In the genomic region with DNA sequence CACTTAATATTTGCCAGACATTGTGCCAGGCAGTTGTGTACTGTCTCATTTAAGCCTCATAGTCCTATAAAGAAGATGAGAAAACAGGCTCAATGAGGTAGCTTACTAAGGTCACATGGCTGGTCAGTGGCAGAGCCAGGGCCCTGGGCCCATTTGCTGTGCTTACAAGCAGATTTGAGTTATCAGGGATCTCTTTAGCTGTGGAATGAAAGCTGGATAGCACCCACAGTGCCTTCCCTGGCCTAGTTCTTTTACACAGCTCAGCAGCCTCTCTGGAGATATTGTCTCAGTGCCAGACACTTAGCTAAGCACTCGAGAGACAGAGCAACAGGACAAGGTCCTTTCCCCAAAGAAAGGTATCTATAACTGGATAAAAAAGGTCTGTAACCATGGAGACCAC, we compare ENCODE assay signal across 12 cellular contexts. TPM values are rescaled to one million over a fixed set of nuclear protein-coding genes. Genes with fewer than 3 reads are reported as not detected.
DNase-seq lines count a peak whose midpoint lies in the region; ATAC-seq and TF ChIP-seq lines count a peak whose summit lies in the region.
"Had no signal": no experiment of that assay in that cellular context is flagged by ENCODE, and none has a peak within 500 bp of the region (broad histone marks: within the 10 kb centered on the region; RNA-seq: fewer than 3 reads in every experiment).

No MANE protein-coding gene starts in this region.

- peaks cover 27% of the 10 kb centered on the region for H3K27me3 Mint-ChIP-seq in stimulated activated naive CD8-positive, alpha-beta T cell treated with anti-CD3 and anti-CD28 coated beads, Interleukin-15, amount 100 ng/mL, for 72 hours
- H3K27me3 Mint-ChIP-seq in activated naive CD8-positive, alpha-beta T cell treated with anti-CD3 and anti-CD28 coated beads, Interleukin-2, amount 50 U/mL, for 24 hours = peaks cover under 1% of the 10 kb centered on the region

- H3K9me3 Mint-ChIP-seq in stimulated activated naive CD8-positive, alpha-beta T cell treated with anti-CD3 and anti-CD28 coated beads, Interleukin-15, amount 100 ng/mL, for 72 hours = no peaks in the 10 kb centered on the region
- H3K9me3 Mint-ChIP-seq in activated naive CD8-positive, alpha-beta T cell treated with anti-CD3 and anti-CD28 coated beads, Interleukin-2, amount 50 U/mL, for 24 hours = no peaks in the 10 kb centered on the region
- H3K9me3 Mint-ChIP-seq: activated CD4-positive, alpha-beta memory T cell treated with anti-CD3 and anti-CD28 coated beads, Interleukin-2, amount 10 ng/mL, durations not matched to agents 7 days and 5 days had no signal

- H3K27ac ChIP-seq in lower lobe of right lung = no peak overlapping the region
- H3K27ac ChIP-seq: upper lobe of right lung had no signal

- H3K4me3 ChIP-seq in mucosa of descending colon = no peak overlapping the region
- H3K4me3 ChIP-seq in lower lobe of right lung = no peak overlapping the region

- H3K36me3 ChIP-seq in mucosa of descending colon (ENCODE audit: low read depth) (no peaks in the 10 kb centered on the region), lower lobe of right lung (peaks cover 8% of the 10 kb centered on the region)

- TF ChIP-seq CTCF in mucosa of descending colon (IDR thresholded peaks at IDR 0.05) = no peak
- no peak for TF ChIP-seq CTCF in lower lobe of right lung (IDR thresholded peaks at IDR 0.05)

- no peaks in the 10 kb centered on the region for H3K9me3 ChIP-seq in mucosa of descending colon
- H3K9me3 ChIP-seq in lower lobe of right lung = no peaks in the 10 kb centered on the region
- H3K9me3 ChIP-seq: upper lobe of right lung had no signal

- peak overlapping the region; percentile 33 to 93 for H3K4me3 Mint-ChIP-seq in stimulated activated naive CD8-positive, alpha-beta T cell treated with anti-CD3 and anti-CD28 coated beads, Interleukin-15, amount 100 ng/mL, for 72 hours
- H3K4me3 Mint-ChIP-seq in activated naive CD8-positive, alpha-beta T cell treated with anti-CD3 and anti-CD28 coated beads, Interleukin-2, amount 50 U/mL, for 24 hours = peak overlapping the region; percentile 43

- H3K4me1 ChIP-seq in mucosa of descending colon (ENCODE audit: low read depth) (peaks cover 10% of the 10 kb centered on the region), lower lobe of right lung (peaks cover 33% of the 10 kb centered on the region)

- H3K36me3 Mint-ChIP-seq in activated naive CD8-positive, alpha-beta T cell treated with anti-CD3 and anti-CD28 coated beads, Interleukin-2, amount 50 U/mL, for 24 hours (ENCODE audit: low read depth) = no peaks in the 10 kb centered on the region

- no peak for ATAC-seq in stimulated activated naive CD8-positive, alpha-beta T cell treated with anti-CD3 and anti-CD28 coated beads, Interleukin-15, amount 100 ng/mL, for 72 hours
- ATAC-seq in stimulated activated naive CD8-positive, alpha-beta T cell treated with anti-CD3 and anti-CD28 coated beads, Interleukin-15, Interleukin-2, amounts not matched to agents 100 U/mL and 50 U/mL, for 24 hours = no peak
- no peak for ATAC-seq in activated naive CD8-positive, alpha-beta T cell treated with anti-CD3 and anti-CD28 coated beads, Interleukin-2, amount 50 U/mL, for 24 hours
- no peak for ATAC-seq in mucosa of descending colon
- ATAC-seq in lower lobe of right lung = no peak
- ATAC-seq in SK-N-SH treated with all-trans-retinoic acid at 6 μM for 48 hours = no peak
- ATAC-seq: upper lobe of right lung had no signal

- intact Hi-C loops in mucosa of descending colon (cut with DNase I, micrococcal nuclease) = no loop called here
- intact Hi-C loops in lower lobe of right lung (cut with DNase I) = no loop called here

- no peaks in the 10 kb centered on the region for H3K27me3 ChIP-seq in lower lobe of right lung (ENCODE audit: low read depth)
- H3K27me3 ChIP-seq: upper lobe of right lung had no signal

- H3K4me1 Mint-ChIP-seq in stimulated activated naive CD8-positive, alpha-beta T cell treated with anti-CD3 and anti-CD28 coated beads, Interleukin-15, amount 100 ng/mL, for 72 hours = peaks cover 36% of the 10 kb centered on the region
- peaks cover 25% of the 10 kb centered on the region for H3K4me1 Mint-ChIP-seq in activated naive CD8-positive, alpha-beta T cell treated with anti-CD3 and anti-CD28 coated beads, Interleukin-2, amount 50 U/mL, for 24 hours

- H3K27ac Mint-ChIP-seq in stimulated activated naive CD8-positive, alpha-beta T cell treated with anti-CD3 and anti-CD28 coated beads, Interleukin-15, amount 100 ng/mL, for 72 hours = no peak overlapping the region
- H3K27ac Mint-ChIP-seq in activated naive CD8-positive, alpha-beta T cell treated with anti-CD3 and anti-CD28 coated beads, Interleukin-2, amount 50 U/mL, for 24 hours = no peak overlapping the region
- H3K27ac Mint-ChIP-seq: activated CD4-positive, alpha-beta memory T cell treated with anti-CD3 and anti-CD28 coated beads, Interleukin-2, amount 10 ng/mL, durations not matched to agents 7 days and 5 days had no signal

- DNase-seq in stimulated activated naive CD8-positive, alpha-beta T cell treated with anti-CD3 and anti-CD28 coated beads, Interleukin-15, amount 100 ng/mL, for 72 hours = no peak
- DNase-seq in stimulated activated naive CD8-positive, alpha-beta T cell treated with anti-CD3 and anti-CD28 coated beads, Interleukin-15, Interleukin-2, amounts not matched to agents 100 U/mL and 50 U/mL, for 24 hours = no peak
- DNase-seq in activated naive CD8-positive, alpha-beta T cell treated with anti-CD3 and anti-CD28 coated beads, Interleukin-2, amount 50 U/mL, for 24 hours = no peak
- peak; percentile 19 for DNase-seq in medulla oblongata (ENCODE audit: extremely low spot score)
- no peak for DNase-seq in mucosa of descending colon
- DNase-seq in lower lobe of right lung = no peak
- DNase-seq in COLO829 (ENCODE audit: low spot score) = no peak
- DNase-seq: activated CD4-positive, alpha-beta memory T cell treated with anti-CD3 and anti-CD28 coated beads, Interleukin-2, amount 10 ng/mL, durations not matched to agents 7 days and 5 days; SHP77 treated with DMSO at 0.1 percent for 48 hours; stimulated activated CD4-positive, alpha-beta T cell treated with anti-CD3 and anti-CD28 coated beads, Interleukin-4, amount 100 ng/mL, for 1 hour; upper lobe of right lung had no signal

TF ChIP-seq in SK-N-SH treated with all-trans-retinoic acid at 6 μM for 48 hours, 23 proteins besides CTCF, POLR2A, EP300 and RAD21:
- TF ChIP-seq, protein P1, sequence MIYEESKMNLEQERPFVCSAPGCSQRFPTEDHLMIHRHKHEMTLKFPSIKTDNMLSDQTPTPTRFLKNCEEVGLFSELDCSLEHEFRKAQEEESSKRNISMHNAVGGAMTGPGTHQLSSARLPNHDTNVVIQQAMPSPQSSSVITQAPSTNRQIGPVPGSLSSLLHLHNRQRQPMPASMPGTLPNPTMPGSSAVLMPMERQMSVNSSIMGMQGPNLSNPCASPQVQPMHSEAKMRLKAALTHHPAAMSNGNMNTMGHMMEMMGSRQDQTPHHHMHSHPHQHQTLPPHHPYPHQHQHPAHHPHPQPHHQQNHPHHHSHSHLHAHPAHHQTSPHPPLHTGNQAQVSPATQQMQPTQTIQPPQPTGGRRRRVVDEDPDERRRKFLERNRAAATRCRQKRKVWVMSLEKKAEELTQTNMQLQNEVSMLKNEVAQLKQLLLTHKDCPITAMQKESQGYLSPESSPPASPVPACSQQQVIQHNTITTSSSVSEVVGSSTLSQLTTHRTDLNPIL (CRISPR knock-in tag; IDR thresholded peaks at IDR 0.05; ENCODE audit: low read depth) = no peak

RNA-seq across cellular contexts. Expression of a gene that starts 6.1 kb away (rescaled TPM):
- total RNA-seq in mucosa of descending colon (1 to 10 TPM; 1.7 to 6.0 (median 5.0) TPM), lower lobe of right lung (11.7 TPM)

RNA-seq across cellular contexts. Expression of a gene that starts 21.3 kb away (rescaled TPM):
- total RNA-seq in mucosa of descending colon = 1 to 10 TPM; 1.1 to 1.5 (median 1.5) TPM
- total RNA-seq in lower lobe of right lung = 2.3 TPM
